In genomic region chr18:61921621-61922235, GRCh38 we compare ENCODE assay signal across 24 cellular contexts. TPM values are rescaled to one million over a fixed set of nuclear protein-coding genes. Genes with fewer than 3 reads are reported as not detected.
DNase-seq lines count a peak whose midpoint lies in the region; ATAC-seq and TF ChIP-seq lines count a peak whose summit lies in the region.
"Had no signal": no experiment of that assay in that cellular context is flagged by ENCODE, and none has a peak within 500 bp of the region (broad histone marks: within the 10 kb centered on the region; RNA-seq: fewer than 3 reads in every experiment).

No MANE protein-coding gene starts in this region.

- H3K79me2 ChIP-seq in osteoblast (ENCODE audit: insufficient read depth, low read length) (no peaks in the 10 kb centered on the region), Karpas-422 (ENCODE audit: low read length) (no peaks in the 10 kb centered on the region)

- no peaks in the 10 kb centered on the region for H3K9me2 ChIP-seq in Karpas-422 (replicated peaks; ENCODE audit: insufficient read depth, low read length)

- H3K27ac ChIP-seq in osteoblast (ENCODE audit: low read depth, low read length) (no peak overlapping the region), Karpas-422 (ENCODE audit: low read length) (no peak overlapping the region)
- H3K27ac ChIP-seq: body of pancreas had no signal

- no peak overlapping the region for H3K27ac Mint-ChIP-seq in WTC11
- H3K27ac Mint-ChIP-seq: activated naive CD8-positive, alpha-beta T cell treated with anti-CD3 and anti-CD28 coated beads, Interleukin-2, amount 10 ng/mL, durations not matched to agents 7 days and 5 days; nephron progenitor cell; progenitor cell of endocrine pancreas; T-helper 1 cell treated with Interleukin-12 subunit alpha and Interleukin-12 subunit beta and Interleukin-4 antibody, amounts not matched to agents 30 μg/mL and 1 μg/mL, for 36 hours had no signal

- H3K4me1 ChIP-seq in osteoblast (ENCODE audit: insufficient read depth, low read length) (no peaks in the 10 kb centered on the region), Karpas-422 (ENCODE audit: low read length) (no peaks in the 10 kb centered on the region)
- H3K4me1 ChIP-seq: body of pancreas had no signal

- CTCF ChIA-PET in WTC11 (lab: Charles Lee), result no interaction called here

- no peak overlapping the region for H3K4me3 ChIP-seq in osteoblast (ENCODE audit: insufficient read depth, low read length)
- no peak overlapping the region for H3K4me3 ChIP-seq in Karpas-422 (ENCODE audit: low read length)
- H3K4me3 ChIP-seq: body of pancreas had no signal

- DNase-seq in NCI-H82 (lab: John Stamatoyannopoulos, UW) (peak; percentile 67), NCI-H82 treated with DMSO at 0.1 percent for 48 hours (lab: John Stamatoyannopoulos, UW; ENCODE audit: unreplicated experiment) (no peak), NCI-H748 treated with DMSO at 0.1 percent for 48 hours (lab: John Stamatoyannopoulos, UW) (peak; percentile 15), WTC11 (ENCODE audit: low spot score) (peak; percentile 12), osteoblast (ENCODE audit: insufficient read length, low spot score, missing footprints) (no peak), Karpas-422 (no peak)
- no peak for DNase-seq in stimulated activated CD4-positive, alpha-beta T cell treated with anti-CD3 and anti-CD28 coated beads, Interleukin-12 subunit alpha, Interleukin-12 subunit beta, amount 100 ng/mL, for 4 hours
- DNase-seq: 8988T; activated CD4-positive, alpha-beta T cell treated with anti-CD3 and anti-CD28 coated beads, Interleukin-2, amount 50 U/mL, for 4 hours; activated naive CD8-positive, alpha-beta T cell treated with anti-CD3 and anti-CD28 coated beads, Interleukin-2, amount 10 ng/mL, durations not matched to agents 7 days and 5 days; AML-193; body of pancreas; DND-41; effector CD4-positive, alpha-beta T cell; hypothalamus; NCI-H1417; NCI-H524 treated with DMSO at 0.1 percent for 48 hours; nephron progenitor cell; SHP77 treated with DMSO at 0.1 percent for 48 hours had no signal

- no peak overlapping the region for H3K9ac ChIP-seq in Karpas-422 (ENCODE audit: low read length)

- no peak for TF ChIP-seq CTCF in WTC11 (IDR thresholded peaks at IDR 0.05)
- no peak for TF ChIP-seq CTCF in osteoblast (IDR thresholded peaks at IDR 0.05; ENCODE audit: extremely low read depth, low read depth, low read length)

- H3K9me3 ChIP-seq in osteoblast (ENCODE audit: low read depth, low read length), result no peaks in the 10 kb centered on the region
- no peaks in the 10 kb centered on the region for H3K9me3 ChIP-seq in Karpas-422 (ENCODE audit: low read length)
- H3K9me3 ChIP-seq: body of pancreas had no signal

- H3K36me3 ChIP-seq in osteoblast (ENCODE audit: insufficient read depth, low read length), result no peaks in the 10 kb centered on the region
- no peaks in the 10 kb centered on the region for H3K36me3 ChIP-seq in Karpas-422 (ENCODE audit: insufficient read depth, low read length)

- H2AFZ ChIP-seq in osteoblast (ENCODE audit: low read length) (peak overlapping the region; percentile 48), Karpas-422 (ENCODE audit: low read length) (no peak overlapping the region)

- no peaks in the 10 kb centered on the region for H3K27me3 ChIP-seq in osteoblast (ENCODE audit: insufficient read depth, low read length)
- H3K27me3 ChIP-seq in Karpas-422 (ENCODE audit: low read length), result no peaks in the 10 kb centered on the region
- H3K27me3 ChIP-seq: body of pancreas had no signal

- H3K4me2 ChIP-seq in osteoblast (ENCODE audit: insufficient read depth, low read length) (no peak overlapping the region), Karpas-422 (ENCODE audit: low read depth, low read length, poor library complexity, severe bottlenecking) (no peak overlapping the region)

- no peaks in the 10 kb centered on the region for H3K36me3 Mint-ChIP-seq in WTC11
- H3K36me3 Mint-ChIP-seq: activated naive CD8-positive, alpha-beta T cell treated with anti-CD3 and anti-CD28 coated beads, Interleukin-2, amount 10 ng/mL, durations not matched to agents 7 days and 5 days had no signal

- H4K20me1 ChIP-seq in osteoblast (ENCODE audit: insufficient read depth, low read length) (no peaks in the 10 kb centered on the region), Karpas-422 (ENCODE audit: insufficient read depth, low read depth, low read length) (no peaks in the 10 kb centered on the region)

- no peak overlapping the region for H3K4me3 Mint-ChIP-seq in WTC11
- H3K4me3 Mint-ChIP-seq: activated naive CD8-positive, alpha-beta T cell treated with anti-CD3 and anti-CD28 coated beads, Interleukin-2, amount 10 ng/mL, durations not matched to agents 7 days and 5 days; nephron progenitor cell; T-helper 1 cell treated with Interleukin-12 subunit alpha and Interleukin-12 subunit beta and Interleukin-4 antibody, amounts not matched to agents 30 μg/mL and 1 μg/mL, for 36 hours had no signal

- no peaks in the 10 kb centered on the region for H3K4me1 Mint-ChIP-seq in WTC11

- peaks cover 5% of the 10 kb centered on the region; the same call in 1 of the 2 replicates for H3K9me3 Mint-ChIP-seq in WTC11
- H3K9me3 Mint-ChIP-seq: activated naive CD8-positive, alpha-beta T cell treated with anti-CD3 and anti-CD28 coated beads, Interleukin-2, amount 10 ng/mL, durations not matched to agents 7 days and 5 days had no signal

- POLR2A ChIA-PET in WTC11 (lab: Charles Lee), result no interaction called here

- no peak for ATAC-seq in WTC11
- no peak for ATAC-seq in GM18870 (IDR thresholded peaks at IDR 0.05; ENCODE audit: unreplicated experiment)
- ATAC-seq: body of pancreas, esophagus mucosa, PC-3 had no signal

- no peaks in the 10 kb centered on the region for H3K27me3 Mint-ChIP-seq in WTC11 (ENCODE audit: low read depth)
- H3K27me3 Mint-ChIP-seq: activated naive CD8-positive, alpha-beta T cell treated with anti-CD3 and anti-CD28 coated beads, Interleukin-2, amount 10 ng/mL, durations not matched to agents 7 days and 5 days; progenitor cell of endocrine pancreas had no signal

TF ChIP-seq in WTC11, 78 proteins besides CTCF, POLR2A, EP300 and RAD21 (continues in another document):
- TF ChIP-seq, protein P1, sequence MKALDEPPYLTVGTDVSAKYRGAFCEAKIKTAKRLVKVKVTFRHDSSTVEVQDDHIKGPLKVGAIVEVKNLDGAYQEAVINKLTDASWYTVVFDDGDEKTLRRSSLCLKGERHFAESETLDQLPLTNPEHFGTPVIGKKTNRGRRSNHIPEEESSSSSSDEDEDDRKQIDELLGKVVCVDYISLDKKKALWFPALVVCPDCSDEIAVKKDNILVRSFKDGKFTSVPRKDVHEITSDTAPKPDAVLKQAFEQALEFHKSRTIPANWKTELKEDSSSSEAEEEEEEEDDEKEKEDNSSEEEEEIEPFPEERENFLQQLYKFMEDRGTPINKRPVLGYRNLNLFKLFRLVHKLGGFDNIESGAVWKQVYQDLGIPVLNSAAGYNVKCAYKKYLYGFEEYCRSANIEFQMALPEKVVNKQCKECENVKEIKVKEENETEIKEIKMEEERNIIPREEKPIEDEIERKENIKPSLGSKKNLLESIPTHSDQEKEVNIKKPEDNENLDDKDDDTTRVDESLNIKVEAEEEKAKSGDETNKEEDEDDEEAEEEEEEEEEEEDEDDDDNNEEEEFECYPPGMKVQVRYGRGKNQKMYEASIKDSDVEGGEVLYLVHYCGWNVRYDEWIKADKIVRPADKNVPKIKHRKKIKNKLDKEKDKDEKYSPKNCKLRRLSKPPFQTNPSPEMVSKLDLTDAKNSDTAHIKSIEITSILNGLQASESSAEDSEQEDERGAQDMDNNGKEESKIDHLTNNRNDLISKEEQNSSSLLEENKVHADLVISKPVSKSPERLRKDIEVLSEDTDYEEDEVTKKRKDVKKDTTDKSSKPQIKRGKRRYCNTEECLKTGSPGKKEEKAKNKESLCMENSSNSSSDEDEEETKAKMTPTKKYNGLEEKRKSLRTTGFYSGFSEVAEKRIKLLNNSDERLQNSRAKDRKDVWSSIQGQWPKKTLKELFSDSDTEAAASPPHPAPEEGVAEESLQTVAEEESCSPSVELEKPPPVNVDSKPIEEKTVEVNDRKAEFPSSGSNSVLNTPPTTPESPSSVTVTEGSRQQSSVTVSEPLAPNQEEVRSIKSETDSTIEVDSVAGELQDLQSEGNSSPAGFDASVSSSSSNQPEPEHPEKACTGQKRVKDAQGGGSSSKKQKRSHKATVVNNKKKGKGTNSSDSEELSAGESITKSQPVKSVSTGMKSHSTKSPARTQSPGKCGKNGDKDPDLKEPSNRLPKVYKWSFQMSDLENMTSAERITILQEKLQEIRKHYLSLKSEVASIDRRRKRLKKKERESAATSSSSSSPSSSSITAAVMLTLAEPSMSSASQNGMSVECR (CRISPR knock-in tag; IDR thresholded peaks at IDR 0.05; ENCODE audit: borderline replicate concordance), result no peak
- TF ChIP-seq E2F1 (CRISPR knock-in tag; IDR thresholded peaks at IDR 0.05), result no peak
- TF ChIP-seq, protein P2, sequence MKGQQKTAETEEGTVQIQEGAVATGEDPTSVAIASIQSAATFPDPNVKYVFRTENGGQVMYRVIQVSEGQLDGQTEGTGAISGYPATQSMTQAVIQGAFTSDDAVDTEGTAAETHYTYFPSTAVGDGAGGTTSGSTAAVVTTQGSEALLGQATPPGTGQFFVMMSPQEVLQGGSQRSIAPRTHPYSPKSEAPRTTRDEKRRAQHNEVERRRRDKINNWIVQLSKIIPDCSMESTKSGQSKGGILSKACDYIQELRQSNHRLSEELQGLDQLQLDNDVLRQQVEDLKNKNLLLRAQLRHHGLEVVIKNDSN (CRISPR knock-in tag; IDR thresholded peaks at IDR 0.05), result no peak
- no peak for TF ChIP-seq FOXJ3 (CRISPR knock-in tag; IDR thresholded peaks at IDR 0.05; ENCODE audit: borderline replicate concordance)
- TF ChIP-seq, protein P3, sequence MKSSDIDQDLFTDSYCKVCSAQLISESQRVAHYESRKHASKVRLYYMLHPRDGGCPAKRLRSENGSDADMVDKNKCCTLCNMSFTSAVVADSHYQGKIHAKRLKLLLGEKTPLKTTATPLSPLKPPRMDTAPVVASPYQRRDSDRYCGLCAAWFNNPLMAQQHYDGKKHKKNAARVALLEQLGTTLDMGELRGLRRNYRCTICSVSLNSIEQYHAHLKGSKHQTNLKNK (CRISPR knock-in tag; IDR thresholded peaks at IDR 0.05), result no peak
- no peak for TF ChIP-seq ATF1 (CRISPR knock-in tag; IDR thresholded peaks at IDR 0.05)

RNA-seq across cellular contexts. Expression of gene RNF152, which starts 28.9 kb away (rescaled TPM):
- 2.6 to 3.7 TPM (median 2.8 TPM) in 3 replicates for total RNA-seq in WTC11 (2021)
- total RNA-seq in osteoblast, result 3.3 and 5.0 TPM in 2 replicates
- 0.07 and 0.83 TPM in 2 replicates for total RNA-seq in Karpas-422 (2014; rRNA removed; shearing (Covaris generic); ENCODE audit: low replicate concordance)

Comparison
In these comparisons a context has a peak if more than half of its experiments do, and no peak if none do; other contexts are left out.
1. DNase-seq: peak in NCI-H82 (single experiment), NCI-H748 treated with DMSO at 0.1 percent for 48 hours (single experiment) and WTC11 (single experiment); none in NCI-H82 treated with DMSO at 0.1 percent for 48 hours (single experiment), osteoblast (single experiment), Karpas-422 (single experiment) and stimulated activated CD4-positive, alpha-beta T cell treated with anti-CD3 and anti-CD28 coated beads, Interleukin-12 subunit alpha, Interleukin-12 subunit beta, amount 100 ng/mL, for 4 hours (single experiment).